Comparison of ENCODE assay signal across 23 cellular contexts in genomic region chr1:81435175-81435574, GRCh38.
"Had no signal": no experiment of that assay in that cellular context is flagged by ENCODE, and none has a peak within 500 bp of the region (broad histone marks: within the 10 kb centered on the region; RNA-seq: fewer than 3 reads in every experiment).

No MANE protein-coding gene starts in this region.

- H3K27me3 Mint-ChIP-seq: activated CD4-positive, alpha-beta T cell treated with anti-CD3 and anti-CD28 coated beads, Interleukin-2, amount 10 ng/mL, durations not matched to agents 24 days and 14 days; activated CD8-positive, alpha-beta memory T cell treated with anti-CD3 and anti-CD28 coated beads, Interleukin-2, amount 10 ng/mL, durations not matched to agents 7 days and 5 days; activated naive CD4-positive, alpha-beta T cell treated with anti-CD3 and anti-CD28 coated beads, Interleukin-2, amount 50 U/mL, for 24 hours; activated T-cell treated with anti-CD3 and anti-CD28 coated beads, Interleukin-2, amount 50 U/mL, for 24 hours had no signal

- H3K27ac ChIP-seq: PC-9 had no signal

- FAIRE-seq: bronchial epithelial cell, K562 had no signal

- H3K4me3 ChIP-seq: K562, PC-9 had no signal

- H3K4me3 Mint-ChIP-seq: activated CD4-positive, alpha-beta T cell treated with anti-CD3 and anti-CD28 coated beads, Interleukin-2, amount 10 ng/mL, durations not matched to agents 24 days and 14 days; activated CD8-positive, alpha-beta memory T cell treated with anti-CD3 and anti-CD28 coated beads, Interleukin-2, amount 10 ng/mL, durations not matched to agents 7 days and 5 days; activated naive CD4-positive, alpha-beta T cell treated with anti-CD3 and anti-CD28 coated beads, Interleukin-2, amount 50 U/mL, for 24 hours; activated T-cell treated with anti-CD3 and anti-CD28 coated beads, Interleukin-2, amount 50 U/mL, for 24 hours; activated T-helper 1 cell treated with anti-CD3 and anti-CD28 coated beads, Interleukin-12 subunit alpha, Interleukin-12 subunit beta, Interleukin-2, Interleukin-4 antibody, amounts not matched to agents 30 ng/mL and 10 ng/mL and 1 ng/mL, durations not matched to agents 14 hours and 24 hours and 36 hours; T-helper 1 cell treated with Interleukin-12 subunit alpha and Interleukin-12 subunit beta and Interleukin-4 antibody, amounts not matched to agents 30 μg/mL and 1 μg/mL, for 36 hours; WTC11 had no signal

- H3K27ac Mint-ChIP-seq: activated CD4-positive, alpha-beta T cell treated with anti-CD3 and anti-CD28 coated beads, Interleukin-2, amount 10 ng/mL, durations not matched to agents 24 days and 14 days; activated CD8-positive, alpha-beta memory T cell treated with anti-CD3 and anti-CD28 coated beads, Interleukin-2, amount 10 ng/mL, durations not matched to agents 7 days and 5 days; activated naive CD4-positive, alpha-beta T cell treated with anti-CD3 and anti-CD28 coated beads, Interleukin-2, amount 50 U/mL, for 24 hours; activated T-cell treated with anti-CD3 and anti-CD28 coated beads, Interleukin-2, amount 50 U/mL, for 24 hours; activated T-helper 1 cell treated with anti-CD3 and anti-CD28 coated beads, Interleukin-12 subunit alpha, Interleukin-12 subunit beta, Interleukin-2, Interleukin-4 antibody, amounts not matched to agents 30 ng/mL and 10 ng/mL and 1 ng/mL, durations not matched to agents 14 hours and 24 hours and 36 hours; T-helper 1 cell treated with Interleukin-12 subunit alpha and Interleukin-12 subunit beta and Interleukin-4 antibody, amounts not matched to agents 30 μg/mL and 1 μg/mL, for 36 hours; WTC11 had no signal

- H3K36me3 Mint-ChIP-seq: activated CD8-positive, alpha-beta memory T cell treated with anti-CD3 and anti-CD28 coated beads, Interleukin-2, amount 10 ng/mL, durations not matched to agents 7 days and 5 days; activated naive CD4-positive, alpha-beta T cell treated with anti-CD3 and anti-CD28 coated beads, Interleukin-2, amount 50 U/mL, for 24 hours had no signal

- DNase-seq: activated CD4-positive, alpha-beta T cell treated with anti-CD3 and anti-CD28 coated beads, Interleukin-2, amount 10 ng/mL, durations not matched to agents 24 days and 14 days; activated CD4-positive, alpha-beta T cell treated with anti-CD3 and anti-CD28 coated beads, Interleukin-2, amount 50 U/mL, for 48 hours; activated CD4-positive, CD25-positive, alpha-beta regulatory T cell treated with anti-CD3 and anti-CD28 coated beads, Interleukin-2, amount 50 U/mL, for 72 hours; activated CD8-positive, alpha-beta memory T cell treated with anti-CD3 and anti-CD28 coated beads, Interleukin-2, amount 10 ng/mL, durations not matched to agents 7 days and 5 days; activated effector memory CD4-positive, alpha-beta T cell treated with Interleukin-2 at 50 U/mL for 16 hours; activated naive CD4-positive, alpha-beta T cell; activated T-cell treated with anti-CD3 and anti-CD28 coated beads, Interleukin-2, amount 50 U/mL, for 24 hours; aorta; Karpas-422; NCI-H1105 treated with DMSO at 0.1 percent for 48 hours; NCI-H1436 treated with DMSO at 0.1 percent for 48 hours; NCI-H187 treated with DMSO at 0.1 percent for 48 hours; NCI-H2081 treated with DMSO at 0.1 percent for 48 hours; NCI-H446; NCI-H524; PC-9; SHP77 treated with DMSO at 0.1 percent for 48 hours had no signal

- H3K4me1 Mint-ChIP-seq: activated CD4-positive, alpha-beta T cell treated with anti-CD3 and anti-CD28 coated beads, Interleukin-2, amount 10 ng/mL, durations not matched to agents 24 days and 14 days; activated CD8-positive, alpha-beta memory T cell treated with anti-CD3 and anti-CD28 coated beads, Interleukin-2, amount 10 ng/mL, durations not matched to agents 7 days and 5 days; activated naive CD4-positive, alpha-beta T cell treated with anti-CD3 and anti-CD28 coated beads, Interleukin-2, amount 50 U/mL, for 24 hours had no signal

- ATAC-seq: activated CD8-positive, alpha-beta memory T cell treated with anti-CD3 and anti-CD28 coated beads, Interleukin-2, amount 10 ng/mL, durations not matched to agents 7 days and 5 days; K562; WTC11 had no signal

- H3K9me3 Mint-ChIP-seq: activated CD4-positive, alpha-beta T cell treated with anti-CD3 and anti-CD28 coated beads, Interleukin-2, amount 10 ng/mL, durations not matched to agents 24 days and 14 days; activated naive CD4-positive, alpha-beta T cell treated with anti-CD3 and anti-CD28 coated beads, Interleukin-2, amount 50 U/mL, for 24 hours; activated T-cell treated with anti-CD3 and anti-CD28 coated beads, Interleukin-2, amount 50 U/mL, for 24 hours; activated T-helper 1 cell treated with anti-CD3 and anti-CD28 coated beads, Interleukin-12 subunit alpha, Interleukin-12 subunit beta, Interleukin-2, Interleukin-4 antibody, amounts not matched to agents 30 ng/mL and 10 ng/mL and 1 ng/mL, durations not matched to agents 14 hours and 24 hours and 36 hours; T-helper 1 cell treated with Interleukin-12 subunit alpha and Interleukin-12 subunit beta and Interleukin-4 antibody, amounts not matched to agents 30 μg/mL and 1 μg/mL, for 36 hours had no signal
